Comparison of ENCODE assay signal across 1 cellular context in genomic region chr1:57424231-57425027, GRCh38.
TF ChIP-seq lines count a peak whose summit lies in the region.

No MANE protein-coding gene starts in this region.

TF ChIP-seq in IMR-90, 13 proteins besides CTCF, POLR2A, EP300 and RAD21:
- TF ChIP-seq FOS (IDR thresholded peaks at IDR 0.05; ENCODE audit: low read depth, low read length) (no peak), MAZ (IDR thresholded peaks at IDR 0.05; ENCODE audit: borderline replicate concordance, low read depth, low read length) (peak; percentile 76; the same call in 1 of the 2 replicates), BHLHE40 (IDR thresholded peaks at IDR 0.05; ENCODE audit: low read depth, low read length) (peak; percentile 55; the same call in 1 of the 2 replicates), SMC3 (IDR thresholded peaks at IDR 0.05; ENCODE audit: low read depth, low read length) (peak; percentile 53)
